In the genomic region with DNA sequence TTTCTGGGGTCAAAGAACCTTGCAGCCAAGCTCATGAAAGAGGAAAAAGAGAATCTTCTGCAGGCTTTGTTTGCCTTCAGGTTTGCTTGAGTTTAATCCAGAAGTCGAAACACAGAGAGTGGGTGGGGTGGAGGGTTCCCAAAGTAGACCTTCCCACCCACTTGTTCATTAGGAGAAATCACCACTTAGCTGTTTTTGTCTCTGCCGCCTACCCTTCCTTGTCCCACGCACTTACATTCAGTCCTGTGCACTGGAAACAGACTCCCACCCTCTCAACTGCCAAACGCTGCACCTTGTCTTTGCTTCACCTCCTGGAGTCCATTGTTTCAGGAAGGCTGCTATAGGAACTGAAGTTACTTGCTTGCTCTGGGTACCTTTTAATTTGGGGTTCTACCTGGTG, we compare ENCODE assay signal across 25 cellular contexts.
"Had no signal": no experiment of that assay in that cellular context is flagged by ENCODE, and none has a peak within 500 bp of the region (broad histone marks: within the 10 kb centered on the region; RNA-seq: fewer than 3 reads in every experiment).

No MANE protein-coding gene starts in this region.

- H3K4me1 ChIP-seq: stomach, suprapubic skin, testis, thyroid gland, tibial artery, tibial nerve, transverse colon, upper lobe of left lung, upper lobe of right lung, uterus, vagina had no signal

- H3K27me3 ChIP-seq: stomach, testis, thyroid gland, tibial artery, tibial nerve, transverse colon, upper lobe of left lung, upper lobe of right lung, uterus, vagina had no signal

- DNase-seq: stimulated activated CD4-positive, alpha-beta T cell treated with anti-CD3 and anti-CD28 coated beads, Interleukin-2, amount 100 ng/mL, for 48 hours; stimulated activated CD4-positive, alpha-beta T cell treated with anti-CD3 and anti-CD28 coated beads, Interleukin-4, amount 100 ng/mL, for 1 hour; stimulated activated CD4-positive, alpha-beta T cell treated with anti-CD3 and anti-CD28 coated beads, Interleukin-4, amount 100 ng/mL, for 24 hours; stimulated activated CD4-positive, alpha-beta T cell treated with anti-CD3 and anti-CD28 coated beads, Interleukin-4, amount 100 ng/mL, for 4 hours; stimulated activated CD8-positive, alpha-beta memory T cell treated with anti-CD3 and anti-CD28 coated beads, Interleukin-4, amount 100 ng/mL, for 48 hours; stimulated activated naive B cell treated with anti-CD40 and anti-IgM and Interleukin-4, amounts not matched to agents 10 μg/mL and 1 μg/mL and 100 μg/mL, for 72 hours; stimulated activated naive CD4-positive, alpha-beta T cell; stimulated activated naive CD4-positive, alpha-beta T cell treated with Interleukin-2 at 50 U/mL for 16 hours; stimulated activated naive CD8-positive, alpha-beta T cell treated with anti-CD3 and anti-CD28 coated beads, Interleukin-15, amount 100 ng/mL, for 72 hours; stimulated activated naive CD8-positive, alpha-beta T cell treated with anti-CD3 and anti-CD28 coated beads, Interleukin-15, Interleukin-2, amounts not matched to agents 100 U/mL and 50 U/mL, for 24 hours; stomach; substantia nigra; testis; thyroid gland; tibial artery; transverse colon; upper lobe of left lung; upper lobe of right lung; uterus had no signal

- H3K27ac ChIP-seq: stomach, suprapubic skin, testis, thoracic aorta, thyroid gland, tibial artery, tibial nerve, transverse colon, upper lobe of left lung, upper lobe of right lung, uterus, vagina had no signal

- H3K9me3 ChIP-seq: stomach, suprapubic skin, testis, thoracic aorta, thyroid gland, tibial artery, tibial nerve, transverse colon, upper lobe of left lung, upper lobe of right lung, uterus, vagina had no signal

- ATAC-seq: stimulated activated effector memory CD8-positive, alpha-beta T cell treated with anti-CD3 and anti-CD28 coated beads, Interleukin-12 subunit alpha, Interleukin-12 subunit beta, amount 100 ng/mL, for 72 hours; stimulated activated memory B cell treated with anti-CD40 and anti-IgM and Interleukin-4, amounts not matched to agents 10 μg/mL and 1 μg/mL and 100 μg/mL, for 72 hours; stimulated activated naive B cell treated with anti-CD40 and anti-IgM and Interleukin-4, amounts not matched to agents 10 μg/mL and 1 μg/mL and 100 μg/mL, for 72 hours; stimulated activated naive CD8-positive, alpha-beta T cell treated with anti-CD3 and anti-CD28 coated beads, Interleukin-15, amount 100 ng/mL, for 72 hours; stimulated activated naive CD8-positive, alpha-beta T cell treated with anti-CD3 and anti-CD28 coated beads, Interleukin-15, Interleukin-2, amounts not matched to agents 100 U/mL and 50 U/mL, for 24 hours; upper lobe of right lung had no signal

- H3K4me3 ChIP-seq: stomach, suprapubic skin, testis, thoracic aorta, thyroid gland, tibial artery, tibial nerve, transverse colon, upper lobe of left lung, upper lobe of right lung, uterus, vagina had no signal

- H3K36me3 ChIP-seq: stomach, suprapubic skin, thoracic aorta, thyroid gland, tibial artery, tibial nerve, transverse colon, upper lobe of left lung, upper lobe of right lung, uterus, vagina had no signal
